Comparison of ENCODE assay signal across 10 cellular contexts in the genomic region with DNA sequence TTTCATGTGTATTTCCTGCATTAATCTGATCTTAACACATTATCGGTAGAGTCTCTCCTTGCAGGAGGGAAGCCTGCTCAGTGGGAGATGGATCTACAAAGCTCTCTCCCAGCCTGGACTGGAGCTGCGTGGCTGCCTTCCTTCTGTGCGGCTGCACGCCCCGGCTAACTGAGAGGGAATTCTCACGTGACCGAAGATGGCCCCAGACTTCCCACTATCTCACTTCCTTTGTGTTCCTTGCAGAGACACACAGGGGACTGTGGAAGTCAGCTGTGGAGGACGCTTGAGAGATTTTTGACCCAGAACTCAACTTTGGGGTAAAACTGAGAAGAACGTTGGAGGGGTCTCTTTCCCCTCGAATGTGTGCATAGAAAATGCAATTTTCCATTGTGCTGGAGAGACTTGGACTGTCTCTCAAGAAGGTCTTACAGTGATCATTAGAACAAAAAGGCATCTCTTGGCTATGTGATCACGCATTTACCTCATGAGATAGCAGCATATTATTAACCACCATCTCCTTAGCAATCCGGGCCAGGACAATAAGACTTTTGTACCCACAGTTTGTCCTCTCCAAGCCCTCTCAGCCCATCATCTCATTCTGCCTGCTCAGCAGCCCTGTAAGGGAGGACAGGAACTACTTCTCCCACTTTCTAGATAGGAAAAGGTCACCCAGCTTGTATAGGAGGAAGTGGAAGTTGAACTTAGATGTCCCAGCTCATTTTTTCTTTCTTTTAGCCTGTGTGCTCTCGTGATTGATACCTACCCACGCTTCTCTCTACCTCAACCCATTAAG.
DNase-seq lines count a peak whose midpoint lies in the region; ATAC-seq and TF ChIP-seq lines count a peak whose summit lies in the region.
"Had no signal": no experiment of that assay in that cellular context is flagged by ENCODE, and none has a peak within 500 bp of the region (broad histone marks: within the 10 kb centered on the region; RNA-seq: fewer than 3 reads in every experiment).

No MANE protein-coding gene starts in this region.

- no peaks in the 10 kb centered on the region for H3K27me3 Mint-ChIP-seq in dendritic cell treated with granulocyte-macrophage colony-stimulating factor and Interleukin-4, amounts not matched to agents 40 ng/mL and 50 ng/mL, for 4 days
- no peaks in the 10 kb centered on the region for H3K27me3 Mint-ChIP-seq in nephron (ENCODE audit: low read depth)

- H3K4me1 Mint-ChIP-seq in dendritic cell treated with granulocyte-macrophage colony-stimulating factor and Interleukin-4, amounts not matched to agents 40 ng/mL and 50 ng/mL, for 4 days (ENCODE audit: low read depth), result peaks cover 63% of the 10 kb centered on the region
- H3K4me1 Mint-ChIP-seq in nephron, result peaks cover 75% of the 10 kb centered on the region

- H3K4me3 Mint-ChIP-seq in dendritic cell treated with granulocyte-macrophage colony-stimulating factor and Interleukin-4, amounts not matched to agents 40 ng/mL and 50 ng/mL, for 4 days, result no peak overlapping the region
- peak overlapping the region in 1 of 3 experiments; percentile 9 for H3K4me3 Mint-ChIP-seq in nephron
- H3K4me3 Mint-ChIP-seq: HFFc6 had no signal

- no peak overlapping the region for H3K4me3 ChIP-seq in NB4 (ENCODE audit: low read depth, low read length)

- intact Hi-C loops in dendritic cell treated with granulocyte-macrophage colony-stimulating factor and Interleukin-4, amounts not matched to agents 40 ng/mL and 50 ng/mL, for 4 days (cut with micrococcal nuclease), result no loop called here

- DNase-seq in Ammon's horn (ENCODE audit: low spot score), result peak; percentile 68
- DNase-seq in NB4 (ENCODE audit: low read depth), result peak; percentile 44
- no peak for DNase-seq in NCI-H2171 treated with DMSO at 0.1 percent for 48 hours (lab: John Stamatoyannopoulos, UW)
- DNase-seq in DMS153 (lab: John Stamatoyannopoulos, UW), result no peak
- no peak for DNase-seq in DMS 273 (lab: John Stamatoyannopoulos, UW; ENCODE audit: unreplicated experiment)
- DNase-seq: HFFc6; stimulated activated CD8-positive, alpha-beta memory T cell treated with anti-CD3 and anti-CD28 coated beads, Interleukin-4, amount 100 ng/mL, for 48 hours had no signal

- no peak for TF ChIP-seq POLR2A in NB4 (IDR thresholded peaks at IDR 0.05; ENCODE audit: extremely low read depth, insufficient read length)

- TF ChIP-seq CTCF in NB4 (IDR thresholded peaks at IDR 0.05; ENCODE audit: low read depth, low read length), result no peak
- TF ChIP-seq CTCF in nephron (IDR thresholded peaks at IDR 0.05; ENCODE audit: unreplicated experiment in 3 of 3), result no peak

- H3K9me3 Mint-ChIP-seq in dendritic cell treated with granulocyte-macrophage colony-stimulating factor and Interleukin-4, amounts not matched to agents 40 ng/mL and 50 ng/mL, for 4 days, result no peaks in the 10 kb centered on the region
- no peaks in the 10 kb centered on the region for H3K9me3 Mint-ChIP-seq in nephron
- H3K9me3 Mint-ChIP-seq: HFFc6 had no signal

- no peak for ATAC-seq in GM18511 (IDR thresholded peaks at IDR 0.05; ENCODE audit: unreplicated experiment)

- peak overlapping the region; percentile 77 for H3K27ac Mint-ChIP-seq in dendritic cell treated with granulocyte-macrophage colony-stimulating factor and Interleukin-4, amounts not matched to agents 40 ng/mL and 50 ng/mL, for 4 days
- H3K27ac Mint-ChIP-seq in nephron, result peak overlapping the region; percentile 70 to 100 (median 92)
- H3K27ac Mint-ChIP-seq: HFFc6 had no signal

- no peaks in the 10 kb centered on the region for H3K36me3 Mint-ChIP-seq in dendritic cell treated with granulocyte-macrophage colony-stimulating factor and Interleukin-4, amounts not matched to agents 40 ng/mL and 50 ng/mL, for 4 days (ENCODE audit: low read depth)
- H3K36me3 Mint-ChIP-seq in nephron (ENCODE audit: low read depth), result no peaks in the 10 kb centered on the region

Comparison
In these comparisons a context has a peak if more than half of its experiments do, and no peak if none do; other contexts are left out.
1. DNase-seq: peak in Ammon's horn (single experiment) and NB4 (single experiment); none in NCI-H2171 treated with DMSO at 0.1 percent for 48 hours (single experiment), DMS153 (single experiment) and DMS 273 (single experiment).